ENCODE assay signal across 27 cellular contexts in genomic region chr3:153045150-153045549, GRCh38.
"Had no signal": no experiment of that assay in that cellular context is flagged by ENCODE, and none has a peak within 500 bp of the region (broad histone marks: within the 10 kb centered on the region; RNA-seq: fewer than 3 reads in every experiment).

No MANE protein-coding gene starts in this region.

- ATAC-seq: activated CD8-positive, alpha-beta T cell treated with anti-CD3 and anti-CD28 coated beads for 36 hours; activated naive CD8-positive, alpha-beta T cell treated with anti-CD3 and anti-CD28 coated beads, Interleukin-2, amount 50 U/mL, for 24 hours; activated T-cell treated with anti-CD3 and anti-CD28 coated beads, Interleukin-2, amount 50 U/mL, for 4 hours; PC-3 had no signal

- H3K36me3 Mint-ChIP-seq: activated naive CD4-positive, alpha-beta T cell treated with anti-CD3 and anti-CD28 coated beads, Interleukin-2, amount 10 ng/mL, durations not matched to agents 7 days and 5 days; activated naive CD8-positive, alpha-beta T cell; brain had no signal

- H3K9me3 Mint-ChIP-seq: activated CD4-positive, alpha-beta T cell treated with anti-CD3 and anti-CD28 coated beads, Interleukin-2, amount 10 ng/mL, durations not matched to agents 24 days and 14 days; activated CD8-positive, alpha-beta T cell treated with anti-CD3 and anti-CD28 coated beads for 36 hours; activated naive CD4-positive, alpha-beta T cell treated with anti-CD3 and anti-CD28 coated beads, Interleukin-2, amount 10 ng/mL, durations not matched to agents 7 days and 5 days; activated naive CD8-positive, alpha-beta T cell treated with anti-CD3 and anti-CD28 coated beads, Interleukin-2, amount 50 U/mL, for 24 hours; activated T-cell treated with anti-CD3 and anti-CD28 coated beads, Interleukin-2, amount 50 U/mL, for 4 hours; activated T-helper 1 cell treated with anti-CD3 and anti-CD28 coated beads, Interleukin-12 subunit alpha, Interleukin-12 subunit beta, Interleukin-2, Interleukin-4 antibody, amounts not matched to agents 30 ng/mL and 10 ng/mL and 1 ng/mL, durations not matched to agents 14 hours and 24 hours and 36 hours; T-helper 1 cell treated with Interleukin-12 subunit alpha and Interleukin-12 subunit beta and Interleukin-4 antibody, amounts not matched to agents 30 μg/mL and 1 μg/mL, for 36 hours; T-helper 2 cell treated with Interferon-gamma antibody and Interleukin-4, amounts not matched to agents 5 μg/mL and 100 μg/mL, for 36 hours had no signal

- DNase-seq: activated CD4-positive, alpha-beta T cell treated with anti-CD3 and anti-CD28 coated beads, Interleukin-2, amount 10 ng/mL, durations not matched to agents 24 days and 14 days; activated CD4-positive, alpha-beta T cell treated with anti-CD3 and anti-CD28 coated beads, Interleukin-2, amount 50 U/mL, for 4 hours; activated CD8-positive, alpha-beta memory T cell treated with anti-CD3 and anti-CD28 coated beads, Interleukin-2, amount 50 U/mL, for 4 hours; activated CD8-positive, alpha-beta T cell treated with anti-CD3 and anti-CD28 coated beads for 36 hours; activated naive CD4-positive, alpha-beta T cell treated with anti-CD3 and anti-CD28 coated beads, Interleukin-2, amount 10 ng/mL, durations not matched to agents 7 days and 5 days; activated naive CD8-positive, alpha-beta T cell treated with anti-CD3 and anti-CD28 coated beads, Interleukin-2, amount 50 U/mL, for 24 hours; activated T-cell treated with anti-CD3 and anti-CD28 coated beads for 4 hours; activated T-cell treated with anti-CD3 and anti-CD28 coated beads, Interleukin-2, amount 50 U/mL, for 4 hours; anterior cingulate cortex; caudate nucleus; cerebellar nuclear complex; MM.1S; MV-4-11; NCI-H1092; NCI-H1436 treated with DMSO at 0.1 percent for 48 hours; NCI-H1694 treated with DMSO at 0.1 percent for 48 hours; NCI-H2029; NCI-H345; NCI-H524 treated with DMSO at 0.1 percent for 48 hours; NK-92 treated with Interleukin-12 subunit alpha and Interleukin-12 subunit beta, amount 100 ng/mL, for 24 hours; PC-3; Right ventricle myocardium superior had no signal

- H3K27me3 Mint-ChIP-seq: activated CD4-positive, alpha-beta T cell treated with anti-CD3 and anti-CD28 coated beads, Interleukin-2, amount 10 ng/mL, durations not matched to agents 24 days and 14 days; brain had no signal

- H3K4me3 Mint-ChIP-seq: activated CD4-positive, alpha-beta T cell treated with anti-CD3 and anti-CD28 coated beads, Interleukin-2, amount 10 ng/mL, durations not matched to agents 24 days and 14 days; activated CD8-positive, alpha-beta T cell treated with anti-CD3 and anti-CD28 coated beads for 36 hours; activated naive CD4-positive, alpha-beta T cell treated with anti-CD3 and anti-CD28 coated beads, Interleukin-2, amount 10 ng/mL, durations not matched to agents 7 days and 5 days; activated naive CD8-positive, alpha-beta T cell; activated naive CD8-positive, alpha-beta T cell treated with anti-CD3 and anti-CD28 coated beads, Interleukin-2, amount 50 U/mL, for 24 hours; activated T-cell treated with anti-CD3 and anti-CD28 coated beads, Interleukin-2, amount 50 U/mL, for 4 hours; activated T-helper 1 cell treated with anti-CD3 and anti-CD28 coated beads, Interleukin-12 subunit alpha, Interleukin-12 subunit beta, Interleukin-2, Interleukin-4 antibody, amounts not matched to agents 30 ng/mL and 10 ng/mL and 1 ng/mL, durations not matched to agents 14 hours and 24 hours and 36 hours; brain; T-helper 1 cell treated with Interleukin-12 subunit alpha and Interleukin-12 subunit beta and Interleukin-4 antibody, amounts not matched to agents 30 μg/mL and 1 μg/mL, for 36 hours; T-helper 2 cell treated with Interferon-gamma antibody and Interleukin-4, amounts not matched to agents 5 μg/mL and 100 μg/mL, for 36 hours had no signal

- H3K27ac Mint-ChIP-seq: activated CD4-positive, alpha-beta T cell treated with anti-CD3 and anti-CD28 coated beads, Interleukin-2, amount 10 ng/mL, durations not matched to agents 24 days and 14 days; activated CD8-positive, alpha-beta T cell treated with anti-CD3 and anti-CD28 coated beads for 36 hours; activated naive CD4-positive, alpha-beta T cell treated with anti-CD3 and anti-CD28 coated beads, Interleukin-2, amount 10 ng/mL, durations not matched to agents 7 days and 5 days; activated naive CD8-positive, alpha-beta T cell; activated naive CD8-positive, alpha-beta T cell treated with anti-CD3 and anti-CD28 coated beads, Interleukin-2, amount 50 U/mL, for 24 hours; activated T-helper 1 cell treated with anti-CD3 and anti-CD28 coated beads, Interleukin-12 subunit alpha, Interleukin-12 subunit beta, Interleukin-2, Interleukin-4 antibody, amounts not matched to agents 30 ng/mL and 10 ng/mL and 1 ng/mL, durations not matched to agents 14 hours and 24 hours and 36 hours; brain; T-helper 1 cell treated with Interleukin-12 subunit alpha and Interleukin-12 subunit beta and Interleukin-4 antibody, amounts not matched to agents 30 μg/mL and 1 μg/mL, for 36 hours; T-helper 2 cell treated with Interferon-gamma antibody and Interleukin-4, amounts not matched to agents 5 μg/mL and 100 μg/mL, for 36 hours had no signal
